Comparison of ENCODE assay signal across 16 cellular contexts in genomic region chr18:4908239-4908638, GRCh38.
"Had no signal": no experiment of that assay in that cellular context is flagged by ENCODE, and none has a peak within 500 bp of the region (broad histone marks: within the 10 kb centered on the region; RNA-seq: fewer than 3 reads in every experiment).

No MANE protein-coding gene starts in this region.

- ATAC-seq: heart left ventricle; natural killer cell treated with Interleukin-12 subunit alpha and Interleukin-12 subunit beta and Interleukin-15 and Interleukin-18, amount 100 ng/mL, for 72 hours; pancreas; right lobe of liver; stimulated activated effector memory CD8-positive, alpha-beta T cell treated with anti-CD3 and anti-CD28 coated beads, Interleukin-12 subunit alpha, Interleukin-12 subunit beta, amount 100 ng/mL, for 72 hours; stimulated activated naive CD8-positive, alpha-beta T cell treated with anti-CD3 and anti-CD28 coated beads, Interleukin-15, Interleukin-2, amounts not matched to agents 100 U/mL and 50 U/mL, for 24 hours had no signal

- H3K27ac ChIP-seq: coronary artery, heart left ventricle, pancreas, prostate gland, right lobe of liver, suprapubic skin, thyroid gland had no signal

- FAIRE-seq: pancreas, urothelium cell line had no signal

- H3K4me1 ChIP-seq: heart left ventricle, pancreas, prostate gland, right lobe of liver, suprapubic skin, thyroid gland had no signal

- DNase-seq: effector CD4-positive, alpha-beta T cell; foreskin melanocyte; heart left ventricle; occipital lobe; pancreas; right lobe of liver; stimulated activated CD4-positive, alpha-beta T cell treated with anti-CD3 and anti-CD28 coated beads, Interleukin-4, amount 100 ng/mL, for 1 hour; stimulated activated CD8-positive, alpha-beta memory T cell treated with anti-CD3 and anti-CD28 coated beads, Interleukin-4, amount 100 ng/mL, for 48 hours; stimulated activated naive CD8-positive, alpha-beta T cell treated with anti-CD3 and anti-CD28 coated beads, Interleukin-15, Interleukin-2, amounts not matched to agents 100 U/mL and 50 U/mL, for 24 hours; thyroid gland had no signal

- H3K4me3 ChIP-seq: coronary artery, heart left ventricle, pancreas, prostate gland, right lobe of liver, suprapubic skin, thyroid gland had no signal

- H3K9me3 ChIP-seq: heart left ventricle, pancreas, prostate gland, right lobe of liver, thyroid gland had no signal

- H3K27me3 ChIP-seq: heart left ventricle, pancreas, right lobe of liver, suprapubic skin, thyroid gland had no signal

- H3K36me3 ChIP-seq: heart left ventricle, pancreas, prostate gland, right lobe of liver, suprapubic skin, thyroid gland had no signal
